In the genomic region with DNA sequence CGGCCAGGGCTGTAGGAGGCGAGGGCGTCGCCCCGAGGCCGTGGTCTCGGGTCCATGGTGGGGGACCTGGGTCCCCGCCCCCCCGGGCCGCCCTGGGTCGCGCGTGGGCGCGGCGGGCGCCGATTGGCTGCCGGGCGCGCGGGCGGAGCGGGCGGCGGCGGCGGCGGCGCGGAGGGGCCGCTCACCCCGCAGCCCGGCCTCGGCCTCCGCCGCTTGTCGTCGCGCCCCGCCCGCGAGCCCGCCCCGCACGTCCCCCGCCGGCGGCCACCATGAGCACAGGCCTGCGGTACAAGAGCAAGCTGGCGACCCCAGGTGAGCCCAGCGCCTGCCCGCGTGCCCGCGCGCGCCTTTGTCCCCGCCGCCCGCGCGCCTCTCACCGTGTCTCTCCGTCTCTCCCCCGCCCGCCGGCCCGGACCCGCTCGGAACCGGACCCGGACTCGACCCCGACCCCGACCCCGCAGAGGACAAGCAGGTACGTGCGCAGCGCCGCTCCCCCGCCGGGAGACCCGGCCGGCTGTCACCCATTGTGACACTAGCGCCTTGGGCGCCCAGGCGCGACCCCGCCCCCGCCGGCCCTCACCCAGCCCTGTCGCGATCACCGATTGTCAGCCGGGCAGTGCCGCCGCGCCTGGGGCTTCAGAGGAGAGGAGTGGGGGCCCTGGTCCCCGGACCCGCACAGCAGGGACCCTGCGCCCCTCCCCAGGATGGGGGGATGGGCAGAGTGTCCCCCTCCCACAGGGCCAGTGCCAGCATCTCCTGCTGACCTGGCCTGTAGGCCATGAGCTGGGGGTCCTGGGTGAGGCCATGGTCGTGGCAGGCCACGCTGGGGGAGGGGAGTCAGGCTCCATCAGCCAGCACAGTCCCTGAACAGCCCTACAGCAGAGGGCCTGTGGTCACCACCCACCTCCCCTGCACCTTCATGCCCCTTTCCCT, we compare ENCODE assay signal across 8 cellular contexts. TPM values are rescaled to one million over a fixed set of nuclear protein-coding genes. Genes with fewer than 3 reads are reported as not detected.
DNase-seq lines count a peak whose midpoint lies in the region; TF ChIP-seq lines count a peak whose summit lies in the region.

A gene (plus strand): TSS at position 184 of the 933 bp plus-strand sequence. CDS start 86 bp downstream, at position 270.

- peak within 1 kb of the TSS; percentile 77 for H2AK5ac ChIP-seq in neuronal stem cell (ENCODE audit: low read depth, low read length)

- H3K23ac ChIP-seq in neuronal stem cell (ENCODE audit: low read depth, low read length, poor library complexity): peak within 1 kb of the TSS; percentile 90

- H3K14ac ChIP-seq in neuronal stem cell (ENCODE audit: low read length): peak within 1 kb of the TSS; percentile 71

- in situ Hi-C loops in GM13976 (cut with MboI; ENCODE audit: low sequenced_read_pairs, unreplicated experiment): no loop called here

- H3K9ac ChIP-seq in fibroblast of lung (ENCODE audit: insufficient read depth, low read length) (peak within 1 kb of the TSS; percentile 42), neuronal stem cell (ENCODE audit: low read depth, low read length, poor library complexity) (peak within 1 kb of the TSS; percentile 84)

- peak within 1 kb of the TSS; percentile 20 to 81 (median 66) for H3K4me3 Mint-ChIP-seq in CD8-positive, alpha-beta memory T cell

- no peaks in the 10 kb centered on the region for H3K9me3 ChIP-seq in CD8-positive, alpha-beta memory T cell (ENCODE audit: low read length)
- H3K9me3 ChIP-seq in SJCRH30 (replicated peaks): no peaks in the 10 kb centered on the region
- H3K9me3 ChIP-seq in fibroblast of lung (ENCODE audit: control insufficient read depth, insufficient read depth, low read depth, low read length): no peaks in the 10 kb centered on the region
- peaks cover 2 to 7% of the 10 kb centered on the region in 2 donors for H3K9me3 ChIP-seq in neuronal stem cell (replicated peaks in 1 of 2; ENCODE audit: control insufficient read depth in 2 of 2, insufficient read depth in 1 of 2, low read depth in 1 of 2, low read length in 2 of 2)

- H3K4me1 Mint-ChIP-seq in CD8-positive, alpha-beta memory T cell: peaks cover 0 to 15% (median 7%) of the 10 kb centered on the region in 3 donors

- DNase-seq in CD8-positive, alpha-beta memory T cell: no peak
- DNase-seq in SJCRH30: no peak
- DNase-seq in fibroblast of lung (ENCODE audit: low read depth in 2 of 2): no peak
- no peak for DNase-seq in neuronal stem cell (ENCODE audit: low spot score)
- no peak for DNase-seq in GM13976 (ENCODE audit: low spot score)
- DNase-seq in NCI-H1694 (lab: John Stamatoyannopoulos, UW): no peak
- DNase-seq in NCI-H524 (lab: John Stamatoyannopoulos, UW): no peak
- DNase-seq in DMS114 treated with DMSO at 0.1 percent for 48 hours (lab: John Stamatoyannopoulos, UW; ENCODE audit: unreplicated experiment): no peak

- peak within 1 kb of the TSS; percentile 9 for H3K4me3 ChIP-seq in CD8-positive, alpha-beta memory T cell (ENCODE audit: low read length)
- H3K4me3 ChIP-seq in SJCRH30: peak within 1 kb of the TSS; percentile 64
- peak within 1 kb of the TSS; percentile 12 to 57 (median 42) for H3K4me3 ChIP-seq in fibroblast of lung (replicated peaks in 1 of 4; ENCODE audit: control extremely low read depth in 1 of 4, insufficient read depth in 1 of 4, low read depth in 3 of 4, low read length in 4 of 4)
- peak within 1 kb of the TSS; percentile 51 to 82 for H3K4me3 ChIP-seq in neuronal stem cell (ENCODE audit: low read length in 2 of 2)

- H4K91ac ChIP-seq in neuronal stem cell (ENCODE audit: low read depth, low read length, poor library complexity): no peak within 1 kb of the TSS

- no CpG with 5 or more reads among the region's 104 CpGs for WGBS in neuronal stem cell (ENCODE audit: extremely low coverage in 2 of 2, insufficient read length in 2 of 2, insufficient replicate concordance in 1 of 2), 2 donors

- CTCF ChIA-PET in CD8-positive, alpha-beta memory T cell (lab: Charles Lee): no interaction called here

- TF ChIP-seq CTCF in fibroblast of lung (conservative IDR thresholded peaks at IDR 0.05 in 1 of 2, IDR thresholded peaks at IDR 0.05 in 1 of 2; ENCODE audit: low read depth in 1 of 2, low read length in 2 of 2): no peak
- no peak for TF ChIP-seq CTCF in GM13976 (IDR thresholded peaks at IDR 0.05; ENCODE audit: borderline replicate concordance, control extremely low read depth, extremely low read depth, insufficient read depth, missing control alignments)

- POLR2A ChIA-PET in CD8-positive, alpha-beta memory T cell (lab: Charles Lee): no interaction called here

- peak within 1 kb of the TSS; percentile 98 for H3K18ac ChIP-seq in neuronal stem cell (ENCODE audit: low read length)

- peaks cover 20% of the 10 kb centered on the region for H3K4me1 ChIP-seq in CD8-positive, alpha-beta memory T cell (ENCODE audit: insufficient read depth, low read length)
- H3K4me1 ChIP-seq in SJCRH30 (0 out of 2 replicates have a peak, but pooled peaks cover 3% of the 10 kb centered on the region), fibroblast of lung (ENCODE audit: control insufficient read depth, extremely low read depth, insufficient read depth, low read length) (peaks cover 3% of the 10 kb centered on the region), neuronal stem cell (ENCODE audit: control insufficient read depth in 2 of 2, insufficient read depth in 1 of 2, low read depth in 1 of 2, low read length in 2 of 2) (peaks cover 8 to 12% of the 10 kb centered on the region in 2 donors)

- H2BK15ac ChIP-seq in neuronal stem cell (ENCODE audit: low read length): peak within 1 kb of the TSS; percentile 89

- H3K36me3 ChIP-seq in CD8-positive, alpha-beta memory T cell (ENCODE audit: insufficient read depth, low read length): peaks cover 2% of the 10 kb centered on the region
- H3K36me3 ChIP-seq in SJCRH30 (no peaks in the 10 kb centered on the region), fibroblast of lung (ENCODE audit: control insufficient read depth, insufficient read depth, low read length) (no peaks in the 10 kb centered on the region), neuronal stem cell (replicated peaks in 1 of 2; ENCODE audit: control insufficient read depth in 2 of 2, insufficient read depth in 2 of 2, low read length in 2 of 2) (no peaks in the 10 kb centered on the region)

- no peak within 1 kb of the TSS for H3K27ac ChIP-seq in CD8-positive, alpha-beta memory T cell (ENCODE audit: low read depth, low read length)
- H3K27ac ChIP-seq in SJCRH30: no peak within 1 kb of the TSS
- H3K27ac ChIP-seq in fibroblast of lung (ENCODE audit: insufficient read depth, low read length): no peak within 1 kb of the TSS
- no peak within 1 kb of the TSS for H3K27ac ChIP-seq in neuronal stem cell (replicated peaks; ENCODE audit: low read length)

- peaks cover 11% of the 10 kb centered on the region for H3K79me1 ChIP-seq in neuronal stem cell (ENCODE audit: low read depth, low read length)

- peak within 1 kb of the TSS; percentile 46 for H2BK5ac ChIP-seq in neuronal stem cell (ENCODE audit: low read length)

- peak within 1 kb of the TSS; percentile 76 for H3K4ac ChIP-seq in neuronal stem cell (ENCODE audit: low read length)

- H3K79me2 ChIP-seq in fibroblast of lung (ENCODE audit: control insufficient read depth, insufficient read depth, low read length): no peaks in the 10 kb centered on the region

- H2AFZ ChIP-seq in fibroblast of lung (ENCODE audit: low read length) (peak within 1 kb of the TSS; percentile 7), neuronal stem cell (ENCODE audit: low read length) (peak within 1 kb of the TSS; percentile 96)

- peaks cover 17% of the 10 kb centered on the region for H3K27me3 ChIP-seq in CD8-positive, alpha-beta memory T cell (ENCODE audit: insufficient read depth, low read length, poor library complexity, severe bottlenecking)
- H3K27me3 ChIP-seq in SJCRH30: peaks cover 11% of the 10 kb centered on the region; the same call in 1 of the 2 replicates
- H3K27me3 ChIP-seq in fibroblast of lung (ENCODE audit: control insufficient read depth, insufficient read depth, low read length): peaks cover 9% of the 10 kb centered on the region
- peaks cover 13 to 80% (median 51%) of the 10 kb centered on the region in 3 experiments for H3K27me3 ChIP-seq in neuronal stem cell (ENCODE audit: control insufficient read depth in 3 of 3, insufficient read depth in 3 of 3, low read depth in 1 of 3, low read length in 3 of 3)

- no peaks in the 10 kb centered on the region for H3K36me3 Mint-ChIP-seq in CD8-positive, alpha-beta memory T cell

- H3K27me3 Mint-ChIP-seq in CD8-positive, alpha-beta memory T cell: peaks cover 16 to 28% of the 10 kb centered on the region in 2 donors

- no peaks in the 10 kb centered on the region for H3K9me3 Mint-ChIP-seq in CD8-positive, alpha-beta memory T cell

- H2BK120ac ChIP-seq in neuronal stem cell (ENCODE audit: low read depth, low read length): peak within 1 kb of the TSS; percentile 54

- peak within 1 kb of the TSS; percentile 85 for H3K4me2 ChIP-seq in fibroblast of lung (ENCODE audit: extremely low read depth, insufficient read depth, low read length)
- peak within 1 kb of the TSS; percentile 86 for H3K4me2 ChIP-seq in neuronal stem cell (ENCODE audit: insufficient read depth, low read length, poor library complexity, severe bottlenecking)

- H4K20me1 ChIP-seq in fibroblast of lung (ENCODE audit: control insufficient read depth, extremely low read depth, insufficient read depth, low read length): no peaks in the 10 kb centered on the region

- no peak within 1 kb of the TSS for H3K27ac Mint-ChIP-seq in CD8-positive, alpha-beta memory T cell

- peak within 1 kb of the TSS; percentile 41 for H2BK12ac ChIP-seq in neuronal stem cell (ENCODE audit: low read length)

- peak within 1 kb of the TSS; percentile 65 for H4K8ac ChIP-seq in neuronal stem cell (ENCODE audit: low read depth, low read length)

RNA-seq across cellular contexts. Expression of the gene that starts here (rescaled TPM):
- total RNA-seq in CD8-positive, alpha-beta memory T cell: under 1 TPM; 0.20 to 0.38 TPM
- polyA plus RNA-seq in CD8-positive, alpha-beta memory T cell: not detected
- total RNA-seq in SJCRH30 (2014; rRNA removed; shearing (Covaris generic)): 11.2 and 11.9 TPM in 2 replicates
- total RNA-seq in fibroblast of lung: 19.8 and 25.8 TPM in 2 replicates
- 10.8 and 14.5 TPM in 2 replicates for polyA plus RNA-seq in fibroblast of lung
- polyA plus RNA-seq in fibroblast of lung (2012): 14.2 and 23.0 TPM in 2 replicates
- polyA minus RNA-seq in fibroblast of lung (ENCODE audit: low replicate concordance): 28.2 and 54.5 TPM in 2 replicates
- 23.1 TPM for polyA plus RNA-seq in neuronal stem cell (2013, experiment 1 of 2)
- 21.3 TPM for polyA plus RNA-seq in neuronal stem cell (2013, experiment 2 of 2)

Comparison
In these comparisons a context has a peak if more than half of its experiments do, and no peak if none do; other contexts are left out.
1. RNA of the gene that starts here (polyA plus RNA-seq): 10.8 to 23.0 TPM in fibroblast of lung; not detected in CD8-positive, alpha-beta memory T cell (single experiment); every median in the first group is over 10 times any median in the second.
2. H3K4me3 ChIP-seq: peak in every context shown above with its lines; median percentile 66 in neuronal stem cell; 64 in SJCRH30; 42 in fibroblast of lung; 9 in CD8-positive, alpha-beta memory T cell.